ENCODE assay signal across 28 cellular contexts in the genomic region with DNA sequence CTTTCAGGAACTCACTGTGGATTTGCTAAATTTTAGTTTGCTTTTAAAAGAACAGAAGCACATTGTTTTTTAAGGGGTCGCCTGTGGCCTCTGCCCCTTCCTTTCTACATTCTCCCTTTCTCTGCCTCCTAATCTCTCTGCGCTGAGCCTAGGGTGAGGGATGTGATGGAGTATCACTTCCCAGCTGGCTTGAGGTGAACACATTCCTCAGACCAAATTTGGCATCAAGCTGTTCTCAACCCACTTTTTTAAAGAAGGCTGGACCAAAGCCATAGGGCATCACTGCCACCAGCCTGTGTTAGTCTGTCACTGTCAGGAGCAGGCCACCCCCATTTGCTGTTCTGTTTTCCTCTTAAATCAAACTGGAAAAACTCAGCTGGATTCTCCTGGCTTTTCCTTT. TPM values are rescaled to one million over a fixed set of nuclear protein-coding genes. Genes with fewer than 3 reads are reported as not detected.
"Had no signal": no experiment of that assay in that cellular context is flagged by ENCODE, and none has a peak within 500 bp of the region (broad histone marks: within the 10 kb centered on the region; RNA-seq: fewer than 3 reads in every experiment).

No MANE protein-coding gene starts in this region.

- H3K27ac Mint-ChIP-seq: activated naive CD4-positive, alpha-beta T cell treated with anti-CD3 and anti-CD28 coated beads for 36 hours; activated naive CD8-positive, alpha-beta T cell treated with anti-CD3 and anti-CD28 coated beads for 36 hours; dendritic cell treated with granulocyte-macrophage colony-stimulating factor and Interleukin-4, amounts not matched to agents 40 ng/mL and 50 ng/mL, for 4 days; mesothelial cell of epicardium; naive thymus-derived CD8-positive, alpha-beta T cell; stimulated activated naive CD8-positive, alpha-beta T cell treated with anti-CD3 and anti-CD28 coated beads, Interleukin-15, Interleukin-2, amounts not matched to agents 100 ng/mL and 50 ng/mL, for 24 hours; T-helper 2 cell treated with Interferon-gamma antibody and Interleukin-4, amounts not matched to agents 5 μg/mL and 100 μg/mL, for 36 hours had no signal

- H3K27me3 Mint-ChIP-seq: activated naive CD8-positive, alpha-beta T cell treated with anti-CD3 and anti-CD28 coated beads for 36 hours; dendritic cell treated with granulocyte-macrophage colony-stimulating factor and Interleukin-4, amounts not matched to agents 40 ng/mL and 50 ng/mL, for 4 days; naive thymus-derived CD8-positive, alpha-beta T cell; stimulated activated naive CD8-positive, alpha-beta T cell treated with anti-CD3 and anti-CD28 coated beads, Interleukin-15, Interleukin-2, amounts not matched to agents 100 ng/mL and 50 ng/mL, for 24 hours had no signal

- DNase-seq: activated CD4-positive, alpha-beta T cell treated with anti-CD3 and anti-CD28 coated beads for 48 hours; activated CD4-positive, alpha-beta T cell treated with anti-CD3 and anti-CD28 coated beads, Interleukin-2, amount 50 U/mL, for 48 hours; activated CD8-positive, alpha-beta memory T cell treated with anti-CD3 and anti-CD28 coated beads for 24 hours; activated effector memory CD4-positive, alpha-beta T cell treated with Interleukin-2 at 50 U/mL for 16 hours; activated naive CD4-positive, alpha-beta T cell treated with anti-CD3 and anti-CD28 coated beads for 36 hours; activated naive CD8-positive, alpha-beta T cell treated with anti-CD3 and anti-CD28 coated beads for 36 hours; adrenal gland; aorta; central memory CD4-positive, alpha-beta T cell; effector CD4-positive, alpha-beta T cell; foreskin melanocyte; naive thymus-derived CD8-positive, alpha-beta T cell; spleen; stimulated activated CD4-positive, alpha-beta T cell treated with anti-CD3 and anti-CD28 coated beads, Interleukin-2, amount 100 ng/mL, for 48 hours; substantia nigra; T-helper 1 cell; upper lobe of left lung had no signal

- H3K4me3 ChIP-seq: adrenal gland, esophagus muscularis mucosa, spleen, upper lobe of left lung, vagina had no signal

- H3K4me3 Mint-ChIP-seq: activated naive CD4-positive, alpha-beta T cell treated with anti-CD3 and anti-CD28 coated beads for 36 hours; activated naive CD8-positive, alpha-beta T cell treated with anti-CD3 and anti-CD28 coated beads for 36 hours; dendritic cell treated with granulocyte-macrophage colony-stimulating factor and Interleukin-4, amounts not matched to agents 40 ng/mL and 50 ng/mL, for 4 days; mesothelial cell of epicardium; naive thymus-derived CD8-positive, alpha-beta T cell; stimulated activated naive CD8-positive, alpha-beta T cell treated with anti-CD3 and anti-CD28 coated beads, Interleukin-15, Interleukin-2, amounts not matched to agents 100 ng/mL and 50 ng/mL, for 24 hours; T-helper 2 cell treated with Interferon-gamma antibody and Interleukin-4, amounts not matched to agents 5 μg/mL and 100 μg/mL, for 36 hours had no signal

- H3K9me3 Mint-ChIP-seq: dendritic cell treated with granulocyte-macrophage colony-stimulating factor and Interleukin-4, amounts not matched to agents 40 ng/mL and 50 ng/mL, for 4 days; mesothelial cell of epicardium; stimulated activated naive CD8-positive, alpha-beta T cell treated with anti-CD3 and anti-CD28 coated beads, Interleukin-15, Interleukin-2, amounts not matched to agents 100 ng/mL and 50 ng/mL, for 24 hours; T-helper 2 cell treated with Interferon-gamma antibody and Interleukin-4, amounts not matched to agents 5 μg/mL and 100 μg/mL, for 36 hours had no signal

- H3K4me1 Mint-ChIP-seq: mesothelial cell of epicardium; naive thymus-derived CD8-positive, alpha-beta T cell had no signal

- H3K4me1 ChIP-seq: adrenal gland, esophagus muscularis mucosa, spleen, vagina had no signal

- ATAC-seq: naive thymus-derived CD8-positive, alpha-beta T cell had no signal

- H3K27ac ChIP-seq: adrenal gland, esophagus muscularis mucosa, neutrophil, spleen, upper lobe of left lung, vagina had no signal

- H3K27me3 ChIP-seq: adrenal gland, esophagus muscularis mucosa, neutrophil, spleen, upper lobe of left lung, vagina had no signal

- H3K9me3 ChIP-seq: adrenal gland, esophagus muscularis mucosa, neutrophil, spleen, upper lobe of left lung, vagina had no signal

RNA-seq across cellular contexts. Expression of gene CHRNG, which starts 38.3 kb away (rescaled TPM):
- total RNA-seq: activated naive CD4-positive, alpha-beta T cell treated with anti-CD3 and anti-CD28 coated beads for 36 hours; activated naive CD8-positive, alpha-beta T cell treated with anti-CD3 and anti-CD28 coated beads for 36 hours; adrenal gland; aorta; esophagus muscularis mucosa; liver; mesothelial cell of epicardium; naive thymus-derived CD8-positive, alpha-beta T cell; osteocyte; posterior vena cava; renal cortical epithelial cell; spleen; upper lobe of left lung; vagina had no signal
- polyA plus RNA-seq: aorta, liver had no signal

RNA-seq across cellular contexts. Expression of gene CHRND, which starts 51.9 kb away (rescaled TPM):
- total RNA-seq: activated naive CD4-positive, alpha-beta T cell treated with anti-CD3 and anti-CD28 coated beads for 36 hours; activated naive CD8-positive, alpha-beta T cell treated with anti-CD3 and anti-CD28 coated beads for 36 hours; aorta; esophagus muscularis mucosa; liver; mesothelial cell of epicardium; naive thymus-derived CD8-positive, alpha-beta T cell; osteocyte; posterior vena cava; renal cortical epithelial cell; upper lobe of left lung; vagina had no signal
- polyA plus RNA-seq: aorta; liver; naive thymus-derived CD8-positive, alpha-beta T cell; spleen had no signal
